Comparison of ENCODE assay signal across 9 cellular contexts in genomic region chr10:124389613-124390361, GRCh38. TPM values are rescaled to one million over a fixed set of nuclear protein-coding genes. Genes with fewer than 3 reads are reported as not detected.
DNase-seq lines count a peak whose midpoint lies in the region; ATAC-seq, FAIRE-seq and TF ChIP-seq lines count a peak whose summit lies in the region.
"Had no signal": no experiment of that assay in that cellular context is flagged by ENCODE, and none has a peak within 500 bp of the region (broad histone marks: within the 10 kb centered on the region; RNA-seq: fewer than 3 reads in every experiment).

No MANE protein-coding gene starts in this region.

- H3K79me2 ChIP-seq in astrocyte (ENCODE audit: insufficient read depth, low read length): no peaks in the 10 kb centered on the region

- H3K9me3 Mint-ChIP-seq in astrocyte (ENCODE audit: unreplicated experiment) (peaks cover 3% of the 10 kb centered on the region), naive B cell (peaks cover 0 to 6% (median 0%) of the 10 kb centered on the region in 7 donors)

- POLR2A ChIA-PET in A673 (lab: Charles Lee; ENCODE audit: low non-redundant PET): no interaction called here

- no peaks in the 10 kb centered on the region for H3K36me3 ChIP-seq in A673 (ENCODE audit: insufficient read depth, low read length, poor library complexity, severe bottlenecking)
- no peaks in the 10 kb centered on the region for H3K36me3 ChIP-seq in H7 (replicated peaks; ENCODE audit: control insufficient read depth, insufficient read depth, low read length)
- H3K36me3 ChIP-seq in astrocyte (ENCODE audit: insufficient read depth, low read length): no peaks in the 10 kb centered on the region

- intact Hi-C loops in A673 (cut with micrococcal nuclease; ENCODE audit: unreplicated experiment): loop anchor here (1.0 to 2.0 kb wide), 3 partner anchors 130 to 807 kb away; no protein-coding TSS in a partner anchor

- peak overlapping the region; percentile 90 for H3K4me2 ChIP-seq in astrocyte (ENCODE audit: low read length)

- H3K4me1 ChIP-seq in A673 (ENCODE audit: insufficient read depth, low read length, poor library complexity, severe bottlenecking): peaks cover 6% of the 10 kb centered on the region
- peaks cover 6% of the 10 kb centered on the region for H3K4me1 ChIP-seq in astrocyte (ENCODE audit: insufficient read depth, low read length)

- H3K27me3 ChIP-seq in A673 (replicated peaks; ENCODE audit: insufficient read depth, low read depth, low read length, poor library complexity) (no peaks in the 10 kb centered on the region), H7 (ENCODE audit: control insufficient read depth, insufficient read depth, low read length) (peaks cover 5% of the 10 kb centered on the region), astrocyte (ENCODE audit: insufficient read depth, low read length) (no peaks in the 10 kb centered on the region)

- FAIRE-seq in astrocyte (lab: Jason Lieb, UNC): no peak
- FAIRE-seq in urothelium cell line (lab: Jason Lieb, UNC): no peak
- FAIRE-seq: G401.6 had no signal

- H3K27ac ChIP-seq in A673 (ENCODE audit: low read depth, low read length, poor library complexity, severe bottlenecking) (no peak overlapping the region), astrocyte (ENCODE audit: low read depth, low read length) (no peak overlapping the region)

- H3K4me1 Mint-ChIP-seq in astrocyte (ENCODE audit: low read depth, unreplicated experiment): no peaks in the 10 kb centered on the region
- H3K4me1 Mint-ChIP-seq in naive B cell: peaks cover 0 to 5% (median 4%) of the 10 kb centered on the region in 3 donors

- H3K36me3 Mint-ChIP-seq in astrocyte (ENCODE audit: low read depth, unreplicated experiment) (peaks cover 2% of the 10 kb centered on the region), naive B cell (peaks cover 0 to 7% of the 10 kb centered on the region in 2 donors)

- peak overlapping the region; percentile 68 for H2AFZ ChIP-seq in astrocyte (ENCODE audit: low read depth, low read length)

- peak overlapping the region; percentile 40 for H3K9ac ChIP-seq in astrocyte (ENCODE audit: low read length)

- H3K4me3 Mint-ChIP-seq in astrocyte (ENCODE audit: unreplicated experiment) (no peak overlapping the region), naive B cell (peak overlapping the region in 7 of 8 donors; percentile 3 to 66 (median 59))

- no peak overlapping the region for H3K27ac Mint-ChIP-seq in astrocyte (ENCODE audit: unreplicated experiment)
- no peak overlapping the region for H3K27ac Mint-ChIP-seq in naive B cell

- no TSS peak for BruUV-seq in A673 (replicated peaks; lab: Mats Ljungman, UMichigan)

- CTCF ChIA-PET in A673 (lab: Charles Lee): interaction anchor here (0.6 to 1.3 kb wide), 4 partner anchors 14 to 395 kb away, joined by 3 to 57 read pairs (median 4); no protein-coding TSS in a partner anchor

- DNase-seq in A673 (ENCODE audit: low spot score) (no peak), H7 (peak; percentile 43), astrocyte (ENCODE audit: low read depth) (no peak), naive B cell (no peak), urothelium cell line (ENCODE audit: low spot score) (no peak), cerebellar nuclear complex (lab: John Stamatoyannopoulos, UW) (no peak)

- H3K27me3 Mint-ChIP-seq in astrocyte (ENCODE audit: low read depth, unreplicated experiment) (peaks cover 19% of the 10 kb centered on the region), naive B cell (peaks cover 0 to 3% (median 0%) of the 10 kb centered on the region in 3 donors)

- TF ChIP-seq CTCF in A673 (conservative IDR thresholded peaks at IDR 0.05; ENCODE audit: low read depth, low read length): 0 out of 2 replicates have a peak, but pooled peaks have one; percentile 5
- no peak for TF ChIP-seq CTCF in astrocyte (IDR thresholded peaks at IDR 0.05; ENCODE audit: insufficient read depth, low read depth, low read length)

- H3K4me3 ChIP-seq in A673 (ENCODE audit: low read depth, low read length, poor library complexity, severe bottlenecking) (peak overlapping the region; percentile 41), H7 (ENCODE audit: insufficient read depth, low read depth, low read length) (peak overlapping the region; percentile 13; the same call in 1 of the 2 replicates), astrocyte (ENCODE audit: insufficient read depth, low read depth, low read length) (no peak overlapping the region)

- ATAC-seq in naive B cell (ENCODE audit: low read depth in 2 of 2) (no peak), HG03521 (IDR thresholded peaks at IDR 0.05; ENCODE audit: unreplicated experiment) (no peak), HG02759 (IDR thresholded peaks at IDR 0.05; ENCODE audit: unreplicated experiment) (no peak)

- H3K9me3 ChIP-seq in A673 (ENCODE audit: low read depth, low read length, poor library complexity, severe bottlenecking) (no peaks in the 10 kb centered on the region), astrocyte (ENCODE audit: insufficient read depth, low read depth, low read length) (no peaks in the 10 kb centered on the region)

- H4K20me1 ChIP-seq in astrocyte (ENCODE audit: insufficient read depth, low read length): no peaks in the 10 kb centered on the region

RNA-seq across cellular contexts. Expression of gene OAT, which starts 28.9 kb away (rescaled TPM):
- total RNA-seq in A673 (2021): 25.2 and 26.9 TPM in 2 replicates
- 214 and 241 TPM in 2 replicates for total RNA-seq in H7 (2014; rRNA removed; shearing (Covaris generic))
- total RNA-seq in astrocyte: 119 and 120 TPM in 2 replicates
- 10 to 100 TPM; 44.1 to 93.7 (median 54.1) TPM for polyA plus RNA-seq in naive B cell (ENCODE audit: low read depth in 6 of 6)
